ENCODE assay signal across 1 cellular context in genomic region chr12:92118826-92119536, GRCh38.
TF ChIP-seq lines count a peak whose summit lies in the region.

No MANE protein-coding gene starts in this region.

TF ChIP-seq in HEK293, 187 proteins besides CTCF, POLR2A, EP300 and RAD21:
- no peak for TF ChIP-seq ZNF701 (tag by site-specific recombination; IDR thresholded peaks at IDR 0.05)
- no peak for TF ChIP-seq ZNF791 (tag by site-specific recombination; IDR thresholded peaks at IDR 0.05)
- no peak for TF ChIP-seq ZNF10 (tag by site-specific recombination; IDR thresholded peaks at IDR 0.05)
- TF ChIP-seq PRDM1 (tag by site-specific recombination; IDR thresholded peaks at IDR 0.05), result peak; percentile 54; the same call in 1 of the 2 replicates
